10 cellular contexts compared by ENCODE assay signal in genomic region chr13:77729502-77730221, GRCh38. TPM values are rescaled to one million over a fixed set of nuclear protein-coding genes. Genes with fewer than 3 reads are reported as not detected.
DNase-seq lines count a peak whose midpoint lies in the region; ATAC-seq and TF ChIP-seq lines count a peak whose summit lies in the region.
"Had no signal": no experiment of that assay in that cellular context is flagged by ENCODE, and none has a peak within 500 bp of the region (broad histone marks: within the 10 kb centered on the region; RNA-seq: fewer than 3 reads in every experiment).

No MANE protein-coding gene starts in this region.

- no peaks in the 10 kb centered on the region for H3K4me1 ChIP-seq in hepatocyte (ENCODE audit: insufficient read depth)
- H3K4me1 ChIP-seq: A549 had no signal

- no peak overlapping the region for H2AFZ ChIP-seq in hepatocyte

- no peak for TF ChIP-seq CTCF in hepatocyte (IDR thresholded peaks at IDR 0.05; ENCODE audit: poor library complexity)

- peak overlapping the region; percentile 25 to 62 (median 56) for H3K4me3 Mint-ChIP-seq in T-cell

- H3K4me1 Mint-ChIP-seq in T-cell = peaks cover 39 to 44% (median 40%) of the 10 kb centered on the region in 3 donors

- H3K9me3 ChIP-seq in hepatocyte (ENCODE audit: low read depth) = no peaks in the 10 kb centered on the region
- H3K9me3 ChIP-seq: A549 had no signal

- no peaks in the 10 kb centered on the region for H3K36me3 ChIP-seq in hepatocyte (replicated peaks; ENCODE audit: insufficient read depth, low read depth)

- H3K27me3 ChIP-seq in hepatocyte = no peaks in the 10 kb centered on the region

- H3K9me3 Mint-ChIP-seq in T-cell = no peaks in the 10 kb centered on the region

- POLR2A ChIA-PET in T-cell (lab: Charles Lee) = interaction anchor here in 1 of 2 donors (0.5 to 0.6 kb wide), 3 partner anchors 13 to 1964 kb away, joined by 3 to 7 read pairs (median 4); no protein-coding TSS in a partner anchor

- peak; percentile 97 for ATAC-seq in HG02678 (IDR thresholded peaks at IDR 0.05; ENCODE audit: unreplicated experiment)
- ATAC-seq in T-cell (replicated peaks in 1 of 4) = peak; percentile 36 to 57 (median 46)
- ATAC-seq: A549, K562 had no signal

- no peak overlapping the region for H3K4me2 ChIP-seq in hepatocyte
- H3K4me2 ChIP-seq: A549 had no signal

- H3K27ac Mint-ChIP-seq in T-cell = peak overlapping the region; percentile 30 to 34

- no peaks in the 10 kb centered on the region for H3K9me2 ChIP-seq in hepatocyte (replicated peaks; ENCODE audit: insufficient read depth)

- H3K36me3 Mint-ChIP-seq in T-cell = peaks cover 54% of the 10 kb centered on the region

- H3K79me2 ChIP-seq in hepatocyte = no peaks in the 10 kb centered on the region

- no peak overlapping the region for H3K4me3 ChIP-seq in hepatocyte
- H3K4me3 ChIP-seq: A549, K562 had no signal

- H4K20me1 ChIP-seq in hepatocyte (ENCODE audit: insufficient read depth, poor library complexity, severe bottlenecking) = no peaks in the 10 kb centered on the region

- DNase-seq in NCI-H82 (lab: John Stamatoyannopoulos, UW) (peak; percentile 19), NCI-H82 treated with DMSO at 0.1 percent for 48 hours (lab: John Stamatoyannopoulos, UW; ENCODE audit: unreplicated experiment) (no peak), T-cell (no peak), NCI-H345 treated with DMSO at 0.1 percent for 48 hours (lab: John Stamatoyannopoulos, UW; ENCODE audit: unreplicated experiment) (no peak), hepatocyte (ENCODE audit: low spot score) (no peak), foreskin melanocyte (no peak)
- peak; percentile 22 to 33 for DNase-seq in stimulated activated CD8-positive, alpha-beta memory T cell treated with anti-CD3 and anti-CD28 coated beads, Interleukin-15, amount 100 ng/mL, for 48 hours (ENCODE audit: low read depth in 2 of 2)

- CTCF ChIA-PET in T-cell (lab: Charles Lee) = interaction anchor here (0.5 to 1.0 kb wide), 3 partner anchors 18 to 251 kb away, joined by 3 to 5 read pairs (median 3); no protein-coding TSS in a partner anchor

- no peaks in the 10 kb centered on the region for H3K27me3 Mint-ChIP-seq in T-cell

- H3K27ac ChIP-seq in hepatocyte = no peak overlapping the region
- H3K27ac ChIP-seq: A549 had no signal

- WGBS in hepatocyte (ENCODE audit: low lambda C conversion rate, missing lambda C conversion rate) = 88% methylated on average over 8 of the region's 8 CpGs

RNA-seq across cellular contexts. Expression of gene SLAIN1, which starts 32.2 kb away (rescaled TPM):
- total RNA-seq in T-cell (10 to 100 TPM; 37.4 to 41.8 (median 38.9) TPM), hepatocyte (19.5 and 22.7 TPM in 2 replicates)
- 6.0 and 11.3 TPM in 2 replicates for polyA plus RNA-seq in hepatocyte

Comparison
In these comparisons a context has a peak if more than half of its experiments do, and no peak if none do; other contexts are left out.
1. DNase-seq: peak in NCI-H82 (single experiment) and stimulated activated CD8-positive, alpha-beta memory T cell treated with anti-CD3 and anti-CD28 coated beads, Interleukin-15, amount 100 ng/mL, for 48 hours (2 of 2); none in NCI-H82 treated with DMSO at 0.1 percent for 48 hours (single experiment), T-cell (0 of 34), NCI-H345 treated with DMSO at 0.1 percent for 48 hours (single experiment), hepatocyte (single experiment) and foreskin melanocyte (single experiment).